17 cellular contexts compared by ENCODE assay signal in the genomic region with DNA sequence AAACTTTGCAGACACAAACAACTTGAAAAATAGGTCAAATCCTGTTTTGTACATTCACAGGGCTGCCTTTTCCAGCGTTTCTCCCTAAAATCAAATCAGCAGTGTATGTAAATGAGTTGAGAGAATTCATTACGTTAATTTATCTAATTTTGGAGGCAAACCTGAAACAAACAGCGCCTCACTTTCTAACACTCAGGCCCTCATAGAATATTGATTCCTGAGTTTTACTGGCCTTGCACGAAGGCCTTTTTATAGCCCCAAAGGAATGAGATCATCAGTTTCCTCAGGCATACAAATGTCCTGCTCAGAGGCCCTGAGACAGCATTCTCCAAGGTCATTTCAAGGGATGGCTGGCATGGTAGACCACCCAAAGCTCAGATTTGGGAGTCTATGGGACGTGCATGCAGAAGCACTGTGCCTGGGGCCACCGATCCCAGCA.
DNase-seq lines count a peak whose midpoint lies in the region; ATAC-seq, FAIRE-seq and TF ChIP-seq lines count a peak whose summit lies in the region.
"Had no signal": no experiment of that assay in that cellular context is flagged by ENCODE, and none has a peak within 500 bp of the region (broad histone marks: within the 10 kb centered on the region; RNA-seq: fewer than 3 reads in every experiment).

No MANE protein-coding gene starts in this region.

- TF ChIP-seq CTCF in keratinocyte (optimal IDR thresholded peaks at IDR 0.05 in 1 of 3, IDR thresholded peaks at IDR 0.05 in 1 of 3, conservative IDR thresholded peaks at IDR 0.05 in 1 of 3; ENCODE audit: extremely low read depth in 1 of 3, insufficient read depth in 2 of 3, low read length in 3 of 3) (no peak), smooth muscle cell (IDR thresholded peaks at IDR 0.05; ENCODE audit: borderline replicate concordance, insufficient read depth, poor library complexity, severe bottlenecking) (no peak)

- H3K9ac ChIP-seq in keratinocyte (ENCODE audit: control insufficient read depth, extremely low read depth, insufficient read depth, low read length) (no peak overlapping the region), smooth muscle cell (ENCODE audit: low read depth) (no peak overlapping the region)

- H3F3A ChIP-seq in smooth muscle cell (ENCODE audit: low read depth) = no peaks in the 10 kb centered on the region

- H3K9me3 ChIP-seq in keratinocyte (ENCODE audit: control insufficient read depth, low read depth, low read length) = peaks cover 5% of the 10 kb centered on the region
- no peaks in the 10 kb centered on the region for H3K9me3 ChIP-seq in smooth muscle cell (replicated peaks; ENCODE audit: low read depth)
- H3K9me3 ChIP-seq: neutrophil had no signal

- peaks cover 3% of the 10 kb centered on the region for H3K27me3 ChIP-seq in keratinocyte (ENCODE audit: control insufficient read depth, extremely low read depth, insufficient read depth, low read length)
- no peaks in the 10 kb centered on the region for H3K27me3 ChIP-seq in smooth muscle cell (ENCODE audit: low read depth)

- H3K4me1 Mint-ChIP-seq in IgD-negative memory B cell = peaks cover 16 to 35% (median 25%) of the 10 kb centered on the region in 3 donors
- H3K4me1 Mint-ChIP-seq in activated CD8-positive, alpha-beta T cell treated with anti-CD3 and anti-CD28 coated beads, Interleukin-2, amount 10 ng/mL, durations not matched to agents 7 days and 5 days (ENCODE audit: low read depth) = peaks cover 22% of the 10 kb centered on the region

- H3K36me3 ChIP-seq in keratinocyte (ENCODE audit: control insufficient read depth in 2 of 2, extremely low read depth in 1 of 2, insufficient read depth in 2 of 2, low read length in 2 of 2) = no peaks in the 10 kb centered on the region
- no peaks in the 10 kb centered on the region for H3K36me3 ChIP-seq in smooth muscle cell (ENCODE audit: low read depth)
- H3K36me3 ChIP-seq: heart left ventricle, neutrophil had no signal

- no peaks in the 10 kb centered on the region for H3K9me1 ChIP-seq in keratinocyte (ENCODE audit: control insufficient read depth, extremely low read depth, insufficient read depth, low read length)

- H3K4me3 ChIP-seq in keratinocyte (ENCODE audit: control insufficient read depth in 2 of 3, extremely low read depth in 1 of 3, insufficient read depth in 2 of 3, low read depth in 1 of 3, low read length in 3 of 3) = no peak overlapping the region
- H3K4me3 ChIP-seq in smooth muscle cell = no peak overlapping the region
- H3K4me3 ChIP-seq: heart left ventricle had no signal

- no peak for FAIRE-seq in keratinocyte (lab: Jason Lieb, UNC)
- FAIRE-seq: G401.6 had no signal

- WGBS in smooth muscle cell (ENCODE audit: low lambda C conversion rate) = 70% methylated on average over 6 of the region's 6 CpGs

- H3K79me2 ChIP-seq in keratinocyte (ENCODE audit: control insufficient read depth, insufficient read depth, low read length) = no peaks in the 10 kb centered on the region
- H3K79me2 ChIP-seq in smooth muscle cell (ENCODE audit: low read depth) = no peaks in the 10 kb centered on the region

- POLR2A ChIA-PET in activated CD8-positive, alpha-beta T cell treated with anti-CD3 and anti-CD28 coated beads, Interleukin-2, amount 10 ng/mL, durations not matched to agents 7 days and 5 days (lab: Charles Lee) = no interaction called here

- H3K27ac ChIP-seq in keratinocyte (ENCODE audit: control insufficient read depth, insufficient read depth, low read length) (no peak overlapping the region), smooth muscle cell (ENCODE audit: low read depth) (peak overlapping the region; percentile 72)
- H3K27ac ChIP-seq: heart left ventricle, neutrophil had no signal

- H3K36me3 Mint-ChIP-seq in IgD-negative memory B cell = peaks cover 3% of the 10 kb centered on the region
- H3K36me3 Mint-ChIP-seq in activated CD8-positive, alpha-beta T cell treated with anti-CD3 and anti-CD28 coated beads, Interleukin-2, amount 10 ng/mL, durations not matched to agents 7 days and 5 days (ENCODE audit: low read depth) = peaks cover 22% of the 10 kb centered on the region

- peak overlapping the region; percentile 22 for H3K4me2 ChIP-seq in keratinocyte (ENCODE audit: control insufficient read depth, extremely low read depth, insufficient read depth, low read depth, low read length)
- no peak overlapping the region for H3K4me2 ChIP-seq in smooth muscle cell

- ATAC-seq in activated CD8-positive, alpha-beta T cell treated with anti-CD3 and anti-CD28 coated beads, Interleukin-2, amount 10 ng/mL, durations not matched to agents 7 days and 5 days = peak; percentile 16
- ATAC-seq in HG03460 (IDR thresholded peaks at IDR 0.05; ENCODE audit: unreplicated experiment) = no peak
- ATAC-seq: heart left ventricle, Right ventricle myocardium inferior had no signal

- CTCF ChIA-PET in activated CD8-positive, alpha-beta T cell treated with anti-CD3 and anti-CD28 coated beads, Interleukin-2, amount 10 ng/mL, durations not matched to agents 7 days and 5 days (lab: Charles Lee) = interaction anchor here (1.1 to 1.9 kb wide), 4 partner anchors 164 to 230 kb away, joined by 4 to 10 read pairs (median 6); no protein-coding TSS in a partner anchor

- peak overlapping the region in 2 of 4 donors; percentile 69 to 91 for H3K4me3 Mint-ChIP-seq in IgD-negative memory B cell
- no peak overlapping the region for H3K4me3 Mint-ChIP-seq in activated CD8-positive, alpha-beta T cell treated with anti-CD3 and anti-CD28 coated beads, Interleukin-2, amount 10 ng/mL, durations not matched to agents 7 days and 5 days
- H3K4me3 Mint-ChIP-seq: T-helper 2 cell treated with Interferon-gamma antibody and Interleukin-4, amounts not matched to agents 5 μg/mL and 100 μg/mL, for 36 hours had no signal

- no peak for DNase-seq in activated CD8-positive, alpha-beta T cell treated with anti-CD3 and anti-CD28 coated beads, Interleukin-2, amount 10 ng/mL, durations not matched to agents 7 days and 5 days
- DNase-seq in keratinocyte (ENCODE audit: low read depth, low spot score) (no peak), smooth muscle cell (lab: John Stamatoyannopoulos, UW; ENCODE audit: unreplicated experiment) (no peak), SKM-1 treated with dmso at 0.1 percent for 144 hours (lab: John Stamatoyannopoulos, UW; ENCODE audit: unreplicated experiment) (no peak), SKM-1 (lab: John Stamatoyannopoulos, UW; ENCODE audit: unreplicated experiment) (no peak)
- DNase-seq: activated CD4-positive, alpha-beta T cell treated with anti-CD3 and anti-CD28 coated beads for 1 hour; activated naive CD4-positive, alpha-beta T cell treated with anti-CD3 and anti-CD28 coated beads, Interleukin-2, amount 50 U/mL, for 16 hours; heart left ventricle; islet precursor cell; NCI-H187 treated with DMSO at 0.1 percent for 48 hours; NCI-H446 treated with DMSO at 0.1 percent for 48 hours had no signal

- H2AFZ ChIP-seq in keratinocyte (ENCODE audit: control insufficient read depth, low read length) = no peak overlapping the region
- H2AFZ ChIP-seq in smooth muscle cell (ENCODE audit: low read depth) = no peak overlapping the region

- dilution Hi-C loops in keratinocyte (cut with MboI; ENCODE audit: extremely low pct_ligation_motif_present, low sequenced_read_pairs) = no loop called here

- H3K9me3 Mint-ChIP-seq in IgD-negative memory B cell = no peaks in the 10 kb centered on the region
- H3K9me3 Mint-ChIP-seq in activated CD8-positive, alpha-beta T cell treated with anti-CD3 and anti-CD28 coated beads, Interleukin-2, amount 10 ng/mL, durations not matched to agents 7 days and 5 days (ENCODE audit: insufficient read depth) = peaks cover 30% of the 10 kb centered on the region

- H3K27me3 Mint-ChIP-seq in IgD-negative memory B cell = no peaks in the 10 kb centered on the region
- H3K27me3 Mint-ChIP-seq in activated CD8-positive, alpha-beta T cell treated with anti-CD3 and anti-CD28 coated beads, Interleukin-2, amount 10 ng/mL, durations not matched to agents 7 days and 5 days (ENCODE audit: low read depth) = no peaks in the 10 kb centered on the region

- H4K20me1 ChIP-seq in keratinocyte (ENCODE audit: control insufficient read depth, extremely low read depth, insufficient read depth, low read length) = no peaks in the 10 kb centered on the region
- no peaks in the 10 kb centered on the region for H4K20me1 ChIP-seq in smooth muscle cell (ENCODE audit: low read depth)

- H3K4me1 ChIP-seq in keratinocyte (ENCODE audit: control insufficient read depth, extremely low read depth, insufficient read depth, low read length) (peaks cover 12% of the 10 kb centered on the region), smooth muscle cell (ENCODE audit: low read depth) (peaks cover 6% of the 10 kb centered on the region)

- peak overlapping the region in 2 of 3 donors; percentile 98 to 100 for H3K27ac Mint-ChIP-seq in IgD-negative memory B cell
- no peak overlapping the region for H3K27ac Mint-ChIP-seq in activated CD8-positive, alpha-beta T cell treated with anti-CD3 and anti-CD28 coated beads, Interleukin-2, amount 10 ng/mL, durations not matched to agents 7 days and 5 days
